13 cellular contexts compared by ENCODE assay signal in genomic region chr6:55443238-55444134, GRCh38.
"Had no signal": no experiment of that assay in that cellular context is flagged by ENCODE, and none has a peak within 500 bp of the region (broad histone marks: within the 10 kb centered on the region; RNA-seq: fewer than 3 reads in every experiment).

No MANE protein-coding gene starts in this region.

- DNase-seq: activated naive CD8-positive, alpha-beta T cell treated with anti-CD3 and anti-CD28 coated beads for 36 hours; cerebellar nuclear complex; effector memory CD4-positive, alpha-beta T cell; heart right ventricle; left colon; mucosa of descending colon; naive thymus-derived CD4-positive, alpha-beta T cell; stimulated activated CD4-positive, alpha-beta T cell treated with anti-CD3 and anti-CD28 coated beads, Interleukin-4, amount 100 ng/mL, for 4 hours; stimulated activated CD8-positive, alpha-beta memory T cell treated with anti-CD3 and anti-CD28 coated beads, Interleukin-4, amount 100 ng/mL, for 48 hours; testis; upper lobe of right lung had no signal

- H3K4me1 ChIP-seq: testis, upper lobe of right lung had no signal

- ATAC-seq: gastroesophageal sphincter; heart right ventricle; left colon; mucosa of descending colon; naive thymus-derived CD4-positive, alpha-beta T cell; upper lobe of right lung had no signal

- H3K4me3 ChIP-seq: gastroesophageal sphincter, heart right ventricle, mucosa of descending colon, smooth muscle cell, testis, upper lobe of right lung had no signal

- H3K27me3 ChIP-seq: gastroesophageal sphincter, heart right ventricle, testis, upper lobe of right lung had no signal

- H3K36me3 ChIP-seq: gastroesophageal sphincter, heart right ventricle, upper lobe of right lung had no signal

- H3K27ac ChIP-seq: gastroesophageal sphincter, heart right ventricle, testis, upper lobe of right lung had no signal

- H3K9me3 ChIP-seq: gastroesophageal sphincter, heart right ventricle, mucosa of descending colon, testis, upper lobe of right lung had no signal
